22 cellular contexts compared by ENCODE assay signal in genomic region chr22:48050836-48051235, GRCh38.
"Had no signal": no experiment of that assay in that cellular context is flagged by ENCODE, and none has a peak within 500 bp of the region (broad histone marks: within the 10 kb centered on the region; RNA-seq: fewer than 3 reads in every experiment).

No MANE protein-coding gene starts in this region.

- DNase-seq: dermis blood vessel endothelial cell; dorsolateral prefrontal cortex; effector CD4-positive, alpha-beta T cell; effector memory CD4-positive, alpha-beta T cell; erythroblast; esophagus squamous epithelium; foreskin fibroblast; foreskin melanocyte; gastrocnemius medialis; glutamatergic neuron; heart right ventricle; hippocampal formation; left cardiac atrium; left lung; left ventricle myocardium superior; lower lobe of right lung; mesenchymal stem cell; mucosa of descending colon had no signal

- H3K27ac Mint-ChIP-seq: mesothelial cell of epicardium had no signal

- H3K27ac ChIP-seq: coronary artery, dorsolateral prefrontal cortex, epithelial cell of prostate, esophagus squamous epithelium, gastrocnemius medialis, heart right ventricle, left lung, lower lobe of right lung had no signal

- H3K27me3 ChIP-seq: gastrocnemius medialis had no signal

- H3K9me3 ChIP-seq: esophagus squamous epithelium, gastrocnemius medialis, heart right ventricle, left lung, lower lobe of right lung, mucosa of descending colon had no signal

- H3K4me3 ChIP-seq: coronary artery, dorsolateral prefrontal cortex, esophagus squamous epithelium, gastrocnemius medialis, heart right ventricle, left lung, lower lobe of right lung, mucosa of descending colon had no signal

- H3K9me3 Mint-ChIP-seq: mesothelial cell of epicardium had no signal

- H3K4me1 ChIP-seq: esophagus squamous epithelium, gastrocnemius medialis, heart right ventricle, left lung, lower lobe of right lung had no signal

- H3K4me3 Mint-ChIP-seq: mesothelial cell of epicardium had no signal

- H3K36me3 ChIP-seq: esophagus squamous epithelium, gastrocnemius medialis, heart right ventricle, left lung, lower lobe of right lung had no signal

- H3K36me3 Mint-ChIP-seq: mesothelial cell of epicardium had no signal

- H3K4me1 Mint-ChIP-seq: mesothelial cell of epicardium had no signal

- ATAC-seq: esophagus mucosa, gastrocnemius medialis, heart right ventricle, left cardiac atrium, left lung, left ventricle myocardium superior, lower lobe of right lung, mucosa of descending colon had no signal
